ENCODE assay signal across 8 cellular contexts in genomic region chr3:12194209-12194608, GRCh38.
DNase-seq lines count a peak whose midpoint lies in the region; ATAC-seq and TF ChIP-seq lines count a peak whose summit lies in the region.

No MANE protein-coding gene starts in this region.

- peak overlapping the region; percentile 85 to 98 for H3K27ac Mint-ChIP-seq in stimulated activated naive CD8-positive, alpha-beta T cell treated with anti-CD3 and anti-CD28 coated beads, Interleukin-15, amount 100 ng/mL, for 72 hours

- TF ChIP-seq POLR2A in GM18505 (IDR thresholded peaks at IDR 0.05; ENCODE audit: borderline replicate concordance, extremely low read depth, insufficient read depth, insufficient read length), result no peak

- H3K4me3 ChIP-seq in fibroblast of mammary gland (ENCODE audit: control insufficient read depth, low read depth, low read length), result no peak overlapping the region

- H3K4me1 Mint-ChIP-seq in stimulated activated naive CD8-positive, alpha-beta T cell treated with anti-CD3 and anti-CD28 coated beads, Interleukin-15, amount 100 ng/mL, for 72 hours, result peaks cover 73% of the 10 kb centered on the region

- peaks cover 27% of the 10 kb centered on the region for H3K27me3 Mint-ChIP-seq in stimulated activated naive CD8-positive, alpha-beta T cell treated with anti-CD3 and anti-CD28 coated beads, Interleukin-15, amount 100 ng/mL, for 72 hours

- TF ChIP-seq CTCF in fibroblast of mammary gland (conservative IDR thresholded peaks at IDR 0.05; ENCODE audit: control insufficient read depth, insufficient read depth, low read depth, low read length) (no peak), GM10266 (IDR thresholded peaks at IDR 0.05; ENCODE audit: control insufficient read depth, insufficient read depth, low read depth, missing control alignments) (no peak)

- H3K4me3 Mint-ChIP-seq in stimulated activated naive CD8-positive, alpha-beta T cell treated with anti-CD3 and anti-CD28 coated beads, Interleukin-15, amount 100 ng/mL, for 72 hours, result peak overlapping the region; percentile 67 to 69

- ATAC-seq in GM18505 (IDR thresholded peaks at IDR 0.05; ENCODE audit: unreplicated experiment), result peak; percentile 38
- ATAC-seq in HG02571 (IDR thresholded peaks at IDR 0.05; ENCODE audit: unreplicated experiment), result peak; percentile 29
- ATAC-seq in stimulated activated naive CD8-positive, alpha-beta T cell treated with anti-CD3 and anti-CD28 coated beads, Interleukin-15, amount 100 ng/mL, for 72 hours, result no peak

- H3K9me3 Mint-ChIP-seq in stimulated activated naive CD8-positive, alpha-beta T cell treated with anti-CD3 and anti-CD28 coated beads, Interleukin-15, amount 100 ng/mL, for 72 hours, result no peaks in the 10 kb centered on the region

- DNase-seq in SIG-M5 (lab: John Stamatoyannopoulos, UW), result peak; percentile 53
- DNase-seq in fibroblast of mammary gland (ENCODE audit: low read depth), result peak; percentile 99
- DNase-seq in stimulated activated naive CD8-positive, alpha-beta T cell treated with anti-CD3 and anti-CD28 coated beads, Interleukin-15, amount 100 ng/mL, for 72 hours, result no peak
- DNase-seq in germinal center (ENCODE audit: low spot score), result no peak
- no peak for DNase-seq in hippocampal formation (lab: John Stamatoyannopoulos, UW)
- no peak for DNase-seq in GM10266 (ENCODE audit: extremely low spot score)

Comparison
In these comparisons a context has a peak if more than half of its experiments do, and no peak if none do; other contexts are left out.
1. DNase-seq: peak in SIG-M5 (single experiment) and fibroblast of mammary gland (single experiment); none in stimulated activated naive CD8-positive, alpha-beta T cell treated with anti-CD3 and anti-CD28 coated beads, Interleukin-15, amount 100 ng/mL, for 72 hours (0 of 2), germinal center (single experiment), hippocampal formation (0 of 2) and GM10266 (single experiment).